In the genomic region with DNA sequence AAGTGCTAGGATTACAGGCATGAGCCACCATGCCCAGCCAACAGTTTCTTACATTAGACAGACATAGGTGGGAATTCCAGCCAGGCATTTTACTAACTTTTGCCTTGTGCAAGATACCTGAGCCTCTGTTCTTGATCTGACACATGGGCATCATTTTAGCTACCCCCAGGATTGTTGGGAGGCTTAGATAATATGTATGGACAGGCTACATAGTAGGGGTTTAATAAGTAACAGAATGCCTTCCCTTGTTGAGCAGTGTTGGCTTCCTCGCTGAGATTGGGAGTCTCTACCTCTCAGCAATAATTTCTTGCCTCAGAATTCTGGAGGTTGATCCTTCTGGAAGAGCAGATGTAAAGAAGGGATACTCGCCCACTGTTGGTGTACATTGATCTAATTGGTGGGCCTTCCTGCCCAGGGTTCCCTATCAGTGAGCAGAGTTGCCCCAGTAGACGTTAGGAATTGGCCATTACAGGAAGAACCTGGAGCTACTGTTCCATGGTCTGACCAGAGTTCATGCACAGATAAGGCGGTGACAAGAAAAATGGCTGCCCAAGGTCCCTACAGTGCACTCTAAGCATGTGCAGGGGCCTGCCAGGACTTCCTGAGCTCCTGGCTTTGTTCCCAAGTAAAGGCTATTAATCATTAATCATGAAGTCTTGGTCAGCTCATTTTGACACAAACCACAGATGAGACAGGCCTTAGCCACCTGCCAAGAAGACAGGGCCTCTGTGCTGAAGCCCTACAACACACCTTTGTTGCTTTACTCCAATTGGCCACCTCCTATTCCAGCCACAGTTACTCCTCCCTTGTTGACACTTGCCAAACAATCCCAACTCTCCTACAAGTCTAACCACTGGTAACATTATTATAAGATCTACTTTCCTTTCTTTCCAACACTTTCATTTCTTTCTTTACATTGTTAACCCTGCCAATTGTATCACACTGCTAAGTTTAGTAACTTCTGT, we compare ENCODE assay signal across 8 cellular contexts. TPM values are rescaled to one million over a fixed set of nuclear protein-coding genes. Genes with fewer than 3 reads are reported as not detected.
DNase-seq lines count a peak whose midpoint lies in the region; ATAC-seq and TF ChIP-seq lines count a peak whose summit lies in the region.

No MANE protein-coding gene starts in this region.

- H3K9me3 ChIP-seq in right cardiac atrium (ENCODE audit: control insufficient read depth, low read length): no peaks in the 10 kb centered on the region
- no peaks in the 10 kb centered on the region for H3K9me3 ChIP-seq in left ventricle myocardium inferior (replicated peaks)
- H3K9me3 ChIP-seq in upper lobe of right lung: no peaks in the 10 kb centered on the region

- intact Hi-C loops in right cardiac atrium (cut with DNase I) (no loop called here), left ventricle myocardium inferior (cut with micrococcal nuclease) (no loop called here), upper lobe of right lung (cut with DNase I) (no loop called here), Right ventricle myocardium inferior (cut with DNase I) (no loop called here)

- H3K27me3 ChIP-seq in right cardiac atrium (ENCODE audit: control insufficient read depth, insufficient read depth) (no peaks in the 10 kb centered on the region), left ventricle myocardium inferior (ENCODE audit: low read depth) (no peaks in the 10 kb centered on the region), foreskin keratinocyte (no peaks in the 10 kb centered on the region), upper lobe of right lung (no peaks in the 10 kb centered on the region)

- TF ChIP-seq CTCF in left ventricle myocardium inferior (IDR thresholded peaks at IDR 0.05; ENCODE audit: borderline replicate concordance) (no peak), foreskin keratinocyte (conservative IDR thresholded peaks at IDR 0.05) (no peak), upper lobe of right lung (IDR thresholded peaks at IDR 0.05) (no peak)

- H3K4me1 ChIP-seq in right cardiac atrium (ENCODE audit: control insufficient read depth, insufficient read depth, low read length) (peaks cover 3% of the 10 kb centered on the region), left ventricle myocardium inferior (peaks cover 15% of the 10 kb centered on the region), foreskin keratinocyte (peaks cover 18% of the 10 kb centered on the region), upper lobe of right lung (peaks cover 20% of the 10 kb centered on the region)

- peaks cover 11% of the 10 kb centered on the region for H3K36me3 ChIP-seq in left ventricle myocardium inferior
- peaks cover 7% of the 10 kb centered on the region for H3K36me3 ChIP-seq in upper lobe of right lung

- WGBS in right cardiac atrium: 52% methylated on average over 4 of the region's 4 CpGs

- peak; percentile 47 to 49 for ATAC-seq in right cardiac atrium
- peak; percentile 40 for ATAC-seq in foreskin keratinocyte
- ATAC-seq in upper lobe of right lung: peak; percentile 86
- ATAC-seq in GM19455 (IDR thresholded peaks at IDR 0.05; ENCODE audit: unreplicated experiment): no peak
- no peak for ATAC-seq in Right ventricle myocardium inferior

- H3K27ac ChIP-seq in right cardiac atrium (ENCODE audit: low read length) (no peak overlapping the region), left ventricle myocardium inferior (replicated peaks) (no peak overlapping the region), foreskin keratinocyte (no peak overlapping the region), upper lobe of right lung (peak overlapping the region; percentile 74)

- DNase-seq in right cardiac atrium (no peak), left ventricle myocardium inferior (no peak), RPMI7951 (ENCODE audit: low read depth) (peak; percentile 31), foreskin keratinocyte (peak; percentile 71 to 78), upper lobe of right lung (no peak), NCI-H1930 (lab: John Stamatoyannopoulos, UW) (no peak), Right ventricle myocardium inferior (ENCODE audit: missing footprints) (no peak)

- H3K4me3 ChIP-seq in right cardiac atrium (ENCODE audit: low read length) (no peak overlapping the region), left ventricle myocardium inferior (no peak overlapping the region), upper lobe of right lung (no peak overlapping the region)

RNA-seq across cellular contexts. Expression of a gene that starts 5.0 kb away (rescaled TPM):
- 1 to 10 TPM; 1.0 to 2.2 (median 1.4) TPM for total RNA-seq in right cardiac atrium
- polyA plus RNA-seq in right cardiac atrium: 1.2 TPM
- total RNA-seq in left ventricle myocardium inferior: 0.58 TPM
- not detected in 2 replicates for total RNA-seq in RPMI7951 (2014; rRNA removed; shearing (Covaris generic))
- total RNA-seq in foreskin keratinocyte: 11.4 and 12.8 TPM in 2 replicates
- 8.1 and 9.9 TPM in 2 replicates for polyA plus RNA-seq in foreskin keratinocyte
- total RNA-seq in upper lobe of right lung: 22.6 TPM
- total RNA-seq in Right ventricle myocardium inferior: 0.78 TPM

RNA-seq across cellular contexts. Expression of a gene that starts 7.3 kb away (rescaled TPM):
- total RNA-seq in right cardiac atrium (10 to 100 TPM; 20.3 to 22.4 (median 20.4) TPM), left ventricle myocardium inferior (17.5 TPM), foreskin keratinocyte (27.8 and 34.2 TPM in 2 replicates), upper lobe of right lung (28.7 TPM), Right ventricle myocardium inferior (19.1 TPM)
- polyA plus RNA-seq in right cardiac atrium (26.0 TPM), foreskin keratinocyte (48.2 and 56.5 TPM in 2 replicates)
- total RNA-seq in RPMI7951 (2014; rRNA removed; shearing (Covaris generic)): 34.7 and 36.8 TPM in 2 replicates

RNA-seq across cellular contexts. Expression of a gene that starts 17.6 kb away (rescaled TPM):
- 1 to 10 TPM in 1 of 4 donors, under 1 TPM in 2, not detected in 1; 0.38 to 8.4 (median 0.40) TPM for total RNA-seq in right cardiac atrium
- polyA plus RNA-seq in right cardiac atrium: 29.5 TPM
- 0.36 TPM for total RNA-seq in left ventricle myocardium inferior
- total RNA-seq in RPMI7951 (2014; rRNA removed; shearing (Covaris generic)): not detected in 2 replicates
- 0.14 TPM in 1 of 2 replicates, not detected in the other for total RNA-seq in foreskin keratinocyte
- polyA plus RNA-seq in foreskin keratinocyte: 0.07 and 0.08 TPM in 2 replicates
- total RNA-seq in upper lobe of right lung: not detected
- total RNA-seq in Right ventricle myocardium inferior: 6.7 TPM

RNA-seq across cellular contexts. Expression of a gene that starts 19.2 kb away (rescaled TPM):
- total RNA-seq in right cardiac atrium (10 to 100 TPM; 35.1 to 48.1 (median 41.9) TPM), left ventricle myocardium inferior (35.0 TPM), foreskin keratinocyte (22.4 and 25.9 TPM in 2 replicates), upper lobe of right lung (26.9 TPM), Right ventricle myocardium inferior (33.7 TPM)
- polyA plus RNA-seq in right cardiac atrium (40.4 TPM), foreskin keratinocyte (19.5 and 21.8 TPM in 2 replicates)
- total RNA-seq in RPMI7951 (2014; rRNA removed; shearing (Covaris generic)): 23.2 and 25.8 TPM in 2 replicates

RNA-seq across cellular contexts. Expression of a gene that starts 35.9 kb away (rescaled TPM):
- total RNA-seq in right cardiac atrium: 10 to 100 TPM; 59.6 to 88.4 (median 66.9) TPM
- 92.8 TPM for polyA plus RNA-seq in right cardiac atrium
- 72.3 TPM for total RNA-seq in left ventricle myocardium inferior
- total RNA-seq in RPMI7951 (2014; rRNA removed; shearing (Covaris generic)): 32.1 and 38.9 TPM in 2 replicates
- 7.9 and 11.3 TPM in 2 replicates for total RNA-seq in foreskin keratinocyte
- 8.5 and 12.5 TPM in 2 replicates for polyA plus RNA-seq in foreskin keratinocyte
- total RNA-seq in upper lobe of right lung: 51.4 TPM
- 67.5 TPM for total RNA-seq in Right ventricle myocardium inferior

Comparison
In these comparisons a context has a peak if more than half of its experiments do, and no peak if none do; other contexts are left out.
1. ATAC-seq: peak in right cardiac atrium (2 of 2), foreskin keratinocyte (single experiment) and upper lobe of right lung (single experiment); none in GM19455 (single experiment) and Right ventricle myocardium inferior (single experiment).
2. DNase-seq: peak in RPMI7951 (single experiment) and foreskin keratinocyte (2 of 2); none in right cardiac atrium (0 of 3), left ventricle myocardium inferior (single experiment), upper lobe of right lung (single experiment), NCI-H1930 (0 of 2) and Right ventricle myocardium inferior (single experiment).